Comparison of ENCODE assay signal across 11 cellular contexts in genomic region chrX:22800360-22800759, GRCh38.
A peak's percentile ranks its signal among the peaks of the same experiment; 100 is the strongest.
DNase-seq lines count a peak whose midpoint lies in the region; ATAC-seq and TF ChIP-seq lines count a peak whose summit lies in the region.
"Had no signal": no experiment of that assay in that cellular context is flagged by ENCODE, and none has a peak within 500 bp of the region (broad histone marks: within the 10 kb centered on the region; RNA-seq: fewer than 3 reads in every experiment).

No MANE protein-coding gene starts in this region.

- TF ChIP-seq CTCF in HEK293 (tag by site-specific recombination; IDR thresholded peaks at IDR 0.05) (no peak), thyroid gland (IDR thresholded peaks at IDR 0.05) (no peak)

- no peak overlapping the region for H3K27ac Mint-ChIP-seq in activated T-helper 1 cell treated with anti-CD3 and anti-CD28 coated beads, Interleukin-12 subunit alpha, Interleukin-12 subunit beta, Interleukin-2, Interleukin-4 antibody, amounts not matched to agents 30 ng/mL and 10 ng/mL and 1 ng/mL, durations not matched to agents 14 hours and 24 hours and 36 hours
- H3K27ac Mint-ChIP-seq: brain; naive thymus-derived CD4-positive, alpha-beta T cell; T-helper 17 cell had no signal

- H3K36me3 ChIP-seq in HEK293 (ENCODE audit: control insufficient read depth in 2 of 2, insufficient read depth in 1 of 2, low read length in 2 of 2) (no peaks in the 10 kb centered on the region), SJCRH30 (no peaks in the 10 kb centered on the region), thyroid gland (no peaks in the 10 kb centered on the region)

- H3K27me3 ChIP-seq in SJCRH30 (no peaks in the 10 kb centered on the region), thyroid gland (no peaks in the 10 kb centered on the region)

- no peaks in the 10 kb centered on the region for H3K27me3 Mint-ChIP-seq in activated T-helper 1 cell treated with anti-CD3 and anti-CD28 coated beads, Interleukin-12 subunit alpha, Interleukin-12 subunit beta, Interleukin-2, Interleukin-4 antibody, amounts not matched to agents 30 ng/mL and 10 ng/mL and 1 ng/mL, durations not matched to agents 14 hours and 24 hours and 36 hours (ENCODE audit: insufficient read depth)
- H3K27me3 Mint-ChIP-seq: brain; naive thymus-derived CD4-positive, alpha-beta T cell; T-helper 17 cell had no signal

- intact Hi-C loops in thyroid gland (cut with DNase I): no loop called here
- intact Hi-C loops in activated T-helper 1 cell treated with anti-CD3 and anti-CD28 coated beads, Interleukin-12 subunit alpha, Interleukin-12 subunit beta, Interleukin-2, Interleukin-4 antibody, amounts not matched to agents 30 ng/mL and 10 ng/mL and 1 ng/mL, durations not matched to agents 14 hours and 24 hours and 36 hours (cut with micrococcal nuclease): no loop called here

- H3K4me1 ChIP-seq in HEK293 (ENCODE audit: control insufficient read depth, insufficient read depth, low read length) (no peaks in the 10 kb centered on the region), SJCRH30 (peaks cover 20% of the 10 kb centered on the region), thyroid gland (no peaks in the 10 kb centered on the region)

- no peaks in the 10 kb centered on the region for H3K4me1 Mint-ChIP-seq in activated T-helper 1 cell treated with anti-CD3 and anti-CD28 coated beads, Interleukin-12 subunit alpha, Interleukin-12 subunit beta, Interleukin-2, Interleukin-4 antibody, amounts not matched to agents 30 ng/mL and 10 ng/mL and 1 ng/mL, durations not matched to agents 14 hours and 24 hours and 36 hours (ENCODE audit: low read depth)
- H3K4me1 Mint-ChIP-seq: brain; naive thymus-derived CD4-positive, alpha-beta T cell; T-helper 17 cell had no signal

- H3K4me3 Mint-ChIP-seq in activated T-helper 1 cell treated with anti-CD3 and anti-CD28 coated beads, Interleukin-12 subunit alpha, Interleukin-12 subunit beta, Interleukin-2, Interleukin-4 antibody, amounts not matched to agents 30 ng/mL and 10 ng/mL and 1 ng/mL, durations not matched to agents 14 hours and 24 hours and 36 hours: no peak overlapping the region
- H3K4me3 Mint-ChIP-seq: brain; naive thymus-derived CD4-positive, alpha-beta T cell; T-helper 17 cell had no signal

- no peak for ATAC-seq in GM18907 (IDR thresholded peaks at IDR 0.05; ENCODE audit: unreplicated experiment)
- ATAC-seq: naive thymus-derived CD4-positive, alpha-beta T cell; T-helper 17 cell had no signal

- DNase-seq in SJCRH30 (peak; percentile 73 to 79), fibroblast of the conjunctiva (ENCODE audit: low read depth) (peak; percentile 67), thyroid gland (peak; percentile 10 to 25)
- no peak for DNase-seq in activated T-helper 1 cell treated with anti-CD3 and anti-CD28 coated beads, Interleukin-12 subunit alpha, Interleukin-12 subunit beta, Interleukin-2, Interleukin-4 antibody, amounts not matched to agents 30 ng/mL and 10 ng/mL and 1 ng/mL, durations not matched to agents 14 hours and 24 hours and 36 hours (ENCODE audit: low spot score)
- DNase-seq in stimulated activated CD4-positive, alpha-beta T cell treated with anti-CD3 and anti-CD28 coated beads, Interleukin-4, amount 100 ng/mL, for 24 hours: no peak
- DNase-seq: naive thymus-derived CD4-positive, alpha-beta T cell; stimulated activated naive CD4-positive, alpha-beta T cell treated with Interleukin-2 at 50 U/mL for 16 hours; T-helper 17 cell had no signal

- POLR2A ChIA-PET in HEK293 (lab: Yijun Ruan, JAX): no interaction called here

- H3K4me3 ChIP-seq in HEK293 (ENCODE audit: low read depth, low read length): no peak overlapping the region
- peak overlapping the region; percentile 33 for H3K4me3 ChIP-seq in SJCRH30
- no peak overlapping the region for H3K4me3 ChIP-seq in thyroid gland (replicated peaks in 1 of 3)

- H3K9me3 ChIP-seq in HEK293 (ENCODE audit: control insufficient read depth, insufficient read depth, low read depth, low read length) (no peaks in the 10 kb centered on the region), SJCRH30 (replicated peaks) (no peaks in the 10 kb centered on the region), thyroid gland (no peaks in the 10 kb centered on the region)

- no peaks in the 10 kb centered on the region for H3K36me3 Mint-ChIP-seq in activated T-helper 1 cell treated with anti-CD3 and anti-CD28 coated beads, Interleukin-12 subunit alpha, Interleukin-12 subunit beta, Interleukin-2, Interleukin-4 antibody, amounts not matched to agents 30 ng/mL and 10 ng/mL and 1 ng/mL, durations not matched to agents 14 hours and 24 hours and 36 hours (ENCODE audit: low read depth)
- H3K36me3 Mint-ChIP-seq: brain; naive thymus-derived CD4-positive, alpha-beta T cell had no signal

- no peak overlapping the region for H3K27ac ChIP-seq in HEK293 (ENCODE audit: extremely low read depth, low read depth, low read length)
- peak overlapping the region; percentile 96 for H3K27ac ChIP-seq in SJCRH30
- H3K27ac ChIP-seq in thyroid gland: no peak overlapping the region

- no peaks in the 10 kb centered on the region for H3K9me3 Mint-ChIP-seq in activated T-helper 1 cell treated with anti-CD3 and anti-CD28 coated beads, Interleukin-12 subunit alpha, Interleukin-12 subunit beta, Interleukin-2, Interleukin-4 antibody, amounts not matched to agents 30 ng/mL and 10 ng/mL and 1 ng/mL, durations not matched to agents 14 hours and 24 hours and 36 hours

- WGBS in thyroid gland, 2 donors: 27 to 50% methylated on average over 4 of the region's 4 CpGs

- TF ChIP-seq POLR2A in thyroid gland (IDR thresholded peaks at IDR 0.05): no peak

- CTCF ChIA-PET in HEK293 (lab: Yijun Ruan, JAX): no interaction called here

TF ChIP-seq in HEK293, 187 proteins besides CTCF, POLR2A, EP300 and RAD21:
- TF ChIP-seq ZNF155 (tag by site-specific recombination; IDR thresholded peaks at IDR 0.05) (no peak), SETDB1 (IDR thresholded peaks at IDR 0.05; ENCODE audit: insufficient read length, low read length) (peak; percentile 28), ZNF391 (tag by site-specific recombination; IDR thresholded peaks at IDR 0.05; ENCODE audit: borderline replicate concordance, low read depth) (no peak)
TF ChIP-seq in HEK293: peak in this region for 1.

Comparison
In these comparisons a context has a peak if more than half of its experiments do, and no peak if none do; other contexts are left out.
1. DNase-seq: peak in SJCRH30 (2 of 2), fibroblast of the conjunctiva (single experiment) and thyroid gland (2 of 2); none in activated T-helper 1 cell treated with anti-CD3 and anti-CD28 coated beads, Interleukin-12 subunit alpha, Interleukin-12 subunit beta, Interleukin-2, Interleukin-4 antibody, amounts not matched to agents 30 ng/mL and 10 ng/mL and 1 ng/mL, durations not matched to agents 14 hours and 24 hours and 36 hours (single experiment) and stimulated activated CD4-positive, alpha-beta T cell treated with anti-CD3 and anti-CD28 coated beads, Interleukin-4, amount 100 ng/mL, for 24 hours (single experiment).